Comparison of ENCODE assay signal across 16 cellular contexts in genomic region chr18:55551227-55551626, GRCh38.
"Had no signal": no experiment of that assay in that cellular context is flagged by ENCODE, and none has a peak within 500 bp of the region (broad histone marks: within the 10 kb centered on the region; RNA-seq: fewer than 3 reads in every experiment).

No MANE protein-coding gene starts in this region.

- H3K36me3 ChIP-seq: esophagus squamous epithelium, gastroesophageal sphincter, neural progenitor cell, ovary, right atrium auricular region, upper lobe of left lung, uterus had no signal

- H3K27ac ChIP-seq: esophagus squamous epithelium, gastroesophageal sphincter, neural progenitor cell, ovary, right atrium auricular region, upper lobe of left lung, uterus had no signal

- H3K9ac ChIP-seq: neural progenitor cell had no signal

- H3K4me3 ChIP-seq: esophagus squamous epithelium, neural progenitor cell, ovary, right atrium auricular region, smooth muscle cell, upper lobe of left lung, uterus had no signal

- H3K4me1 ChIP-seq: uterus had no signal

- H2AFZ ChIP-seq: neural progenitor cell had no signal

- H3K27me3 ChIP-seq: esophagus squamous epithelium, gastroesophageal sphincter, neural progenitor cell, ovary, right atrium auricular region, upper lobe of left lung, uterus had no signal

- DNase-seq: effector memory CD8-positive, alpha-beta T cell; esophagus squamous epithelium; foreskin fibroblast; glutamatergic neuron; islet precursor cell; mammary epithelial cell; nucleus accumbens; ovary; stimulated activated CD4-positive, alpha-beta T cell treated with anti-CD3 and anti-CD28 coated beads, Interleukin-2, amount 100 ng/mL, for 48 hours; stimulated activated naive CD4-positive, alpha-beta T cell treated with Interleukin-2 at 50 U/mL for 16 hours; upper lobe of left lung; uterus had no signal

- H3K9me3 ChIP-seq: esophagus squamous epithelium, gastroesophageal sphincter, ovary, right atrium auricular region, upper lobe of left lung, uterus had no signal

- H3K4me2 ChIP-seq: neural progenitor cell, smooth muscle cell had no signal
